Comparison of ENCODE assay signal across 1 cellular context in the genomic region with DNA sequence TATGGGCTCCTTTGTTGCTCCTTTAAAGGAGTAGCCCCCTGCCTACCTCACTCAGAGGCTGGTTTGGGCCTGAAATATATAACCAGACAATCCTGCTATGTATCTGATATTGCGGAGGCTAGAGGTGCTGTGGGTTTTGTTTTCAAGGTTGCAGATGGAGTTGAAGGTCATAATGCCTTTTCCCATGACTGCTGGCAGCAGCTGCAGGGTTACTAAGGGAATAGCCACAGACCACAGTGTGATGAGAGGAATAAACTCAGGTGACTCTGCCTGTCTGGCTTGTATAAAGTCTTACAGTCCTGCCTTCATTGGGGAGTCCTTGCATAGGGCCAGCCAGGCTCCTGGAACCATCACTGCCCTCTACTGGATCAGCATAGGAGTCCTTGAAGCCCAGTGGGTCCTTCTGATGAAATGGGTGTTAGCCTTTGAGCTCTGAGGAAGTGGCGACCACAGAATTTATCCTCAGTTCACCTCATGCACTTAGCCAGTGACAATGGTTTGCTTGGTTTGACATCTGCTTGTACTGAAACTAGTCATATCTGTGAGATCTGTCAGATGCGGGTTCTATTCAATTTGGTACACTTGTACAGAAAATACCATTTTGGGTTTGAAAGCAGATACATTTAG.
TF ChIP-seq lines count a peak whose summit lies in the region.

No MANE protein-coding gene starts in this region.

TF ChIP-seq in GM23338, 12 proteins besides CTCF, POLR2A, EP300 and RAD21 (continued from another document):
- no peak for TF ChIP-seq REST (IDR thresholded peaks at IDR 0.05; ENCODE audit: unreplicated experiment)
TF ChIP-seq in GM23338: peak in this region for 0.
